ENCODE assay signal across 8 cellular contexts in the genomic region with DNA sequence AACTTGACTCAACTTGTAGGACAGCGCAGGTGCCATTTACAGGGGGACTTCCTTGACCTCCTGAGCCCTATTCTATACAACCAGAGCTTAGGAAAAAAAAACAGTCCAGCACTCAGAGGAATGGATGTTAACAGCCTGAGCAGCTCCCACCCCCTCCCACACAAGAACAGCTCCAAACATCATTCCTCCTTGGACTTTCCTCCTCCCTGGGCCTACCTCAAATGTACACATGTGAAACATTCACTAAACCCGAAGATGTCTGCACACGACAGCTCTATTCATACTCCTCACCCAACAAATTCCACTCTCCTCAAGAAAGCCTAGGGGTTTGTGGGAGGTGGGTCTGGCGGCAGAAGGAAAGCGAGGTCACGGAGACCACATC. TPM values are rescaled to one million over a fixed set of nuclear protein-coding genes. Genes with fewer than 3 reads are reported as not detected.
A peak's percentile ranks its signal among the peaks of the same experiment; 100 is the strongest.
DNase-seq lines count a peak whose midpoint lies in the region; ATAC-seq and TF ChIP-seq lines count a peak whose summit lies in the region.

No MANE protein-coding gene starts in this region.

- intact Hi-C loops in left ventricle myocardium inferior (cut with micrococcal nuclease) (no loop called here), left cardiac atrium (cut with DNase I) (no loop called here), mammary epithelial cell (cut with micrococcal nuclease) (loop anchor here (2.0 to 5.0 kb wide), 2 partner anchors 103 to 1004 kb away; no protein-coding TSS in a partner anchor), aorta (cut with DNase I) (no loop called here)

- peak overlapping the region; percentile 83 for H3K9ac ChIP-seq in mammary epithelial cell (ENCODE audit: insufficient read depth, low read length)

- 0% methylated on average over 6 of the region's 6 CpGs for WGBS in mammary epithelial cell (ENCODE audit: low coverage, missing lambda C conversion rate)
- WGBS in aorta, 2 donors: 11 to 15% methylated on average over 6 of the region's 6 CpGs

- H3K4me3 ChIP-seq in left ventricle myocardium inferior (peak overlapping the region; percentile 96), mammary epithelial cell (replicated peaks in 1 of 3; ENCODE audit: insufficient read depth in 1 of 3, low read depth in 2 of 3, low read length in 3 of 3) (peak overlapping the region; percentile 66 to 83 (median 74)), aorta (ENCODE audit: low read length in 2 of 2) (peak overlapping the region; percentile 30 to 48)

- peak overlapping the region; percentile 97 for H2AFZ ChIP-seq in mammary epithelial cell (ENCODE audit: low read depth, low read length)

- H3K27me3 Mint-ChIP-seq in mesothelial cell of epicardium (ENCODE audit: low read depth): no peaks in the 10 kb centered on the region

- no peaks in the 10 kb centered on the region for H4K20me1 ChIP-seq in mammary epithelial cell (ENCODE audit: insufficient read depth, low read length)

- in situ Hi-C loops in mammary epithelial cell (cut with MboI; ENCODE audit: low sequenced_read_pairs in 2 of 2): no loop called here

- H3K4me2 ChIP-seq in mammary epithelial cell (ENCODE audit: insufficient read depth, low read depth, low read length): peak overlapping the region; percentile 98

- H3K36me3 ChIP-seq in left ventricle myocardium inferior (peaks cover 40% of the 10 kb centered on the region), mammary epithelial cell (ENCODE audit: insufficient read depth, low read length) (peaks cover 7% of the 10 kb centered on the region), aorta (ENCODE audit: control insufficient read depth in 1 of 2, insufficient read depth in 2 of 2, low read length in 1 of 2) (no peaks in the 10 kb centered on the region)

- peak overlapping the region; percentile 93 for H3K27ac Mint-ChIP-seq in mesothelial cell of epicardium

- peak overlapping the region; percentile 81 for H3K4me3 Mint-ChIP-seq in mesothelial cell of epicardium

- dilution Hi-C loops in mammary epithelial cell (cut with HindIII; ENCODE audit: low sequenced_read_pairs): loop anchor here (5.0 kb wide), 2 partner anchors 76 to 169 kb away; no protein-coding TSS in a partner anchor

- DNase-seq in left ventricle myocardium inferior: no peak
- no peak for DNase-seq in left cardiac atrium
- DNase-seq in mammary epithelial cell: no peak
- no peak for DNase-seq in mesothelial cell of epicardium (ENCODE audit: low spot score in 2 of 2, unreplicated experiment in 2 of 2)
- DNase-seq in aorta: no peak
- no peak for DNase-seq in epidermal melanocyte (ENCODE audit: insufficient read length, low spot score)

- H3K36me3 Mint-ChIP-seq in mesothelial cell of epicardium: peaks cover 5% of the 10 kb centered on the region

- BruUV-seq in mammary epithelial cell (replicated peaks; lab: Mats Ljungman, UMichigan): TSS peak; percentile 54

- H3K9me3 ChIP-seq in left ventricle myocardium inferior (replicated peaks) (no peaks in the 10 kb centered on the region), mammary epithelial cell (replicated peaks; ENCODE audit: insufficient read depth, low read length) (no peaks in the 10 kb centered on the region), aorta (ENCODE audit: control insufficient read depth, low read length) (no peaks in the 10 kb centered on the region)

- peaks cover 38% of the 10 kb centered on the region for H3K4me1 Mint-ChIP-seq in mesothelial cell of epicardium

- CTCF ChIA-PET in mammary epithelial cell (lab: Charles Lee; ENCODE audit: low non-redundant PET): no interaction called here

- H3K27ac ChIP-seq in left ventricle myocardium inferior (replicated peaks) (peak overlapping the region; percentile 95), mammary epithelial cell (ENCODE audit: insufficient read depth, low read depth, low read length) (peak overlapping the region; percentile 70), aorta (ENCODE audit: low read depth in 1 of 2, low read length in 2 of 2) (peak overlapping the region in 1 of 2 donors; percentile 60)

- H3K27me3 ChIP-seq in left ventricle myocardium inferior (ENCODE audit: low read depth): no peaks in the 10 kb centered on the region
- H3K27me3 ChIP-seq in mammary epithelial cell (ENCODE audit: insufficient read depth, low read length): no peaks in the 10 kb centered on the region
- H3K27me3 ChIP-seq in aorta (ENCODE audit: control insufficient read depth in 1 of 2, insufficient read depth in 2 of 2, low read length in 1 of 2): no peaks in the 10 kb centered on the region

- TF ChIP-seq CTCF in left ventricle myocardium inferior (IDR thresholded peaks at IDR 0.05; ENCODE audit: borderline replicate concordance): no peak
- TF ChIP-seq CTCF in mammary epithelial cell (conservative IDR thresholded peaks at IDR 0.05 in 1 of 2, IDR thresholded peaks at IDR 0.05 in 1 of 2; ENCODE audit: extremely low read depth in 1 of 2, insufficient read depth in 1 of 2, low read depth in 1 of 2, low read length in 2 of 2): no peak
- no peak for TF ChIP-seq CTCF in mesothelial cell of epicardium (IDR thresholded peaks at IDR 0.05; ENCODE audit: unreplicated experiment)

- peaks cover 60% of the 10 kb centered on the region for H3K79me2 ChIP-seq in mammary epithelial cell (ENCODE audit: insufficient read depth, low read length)

- H3K4me1 ChIP-seq in left ventricle myocardium inferior (peaks cover 45% of the 10 kb centered on the region), mammary epithelial cell (ENCODE audit: insufficient read depth, low read length) (peaks cover 23% of the 10 kb centered on the region), aorta (ENCODE audit: control insufficient read depth in 1 of 2, insufficient read depth in 2 of 2, low read length in 2 of 2) (no peaks in the 10 kb centered on the region)

- no peak for ATAC-seq in left cardiac atrium
- ATAC-seq in aorta (ENCODE audit: low FRiP score): peak; percentile 5
- ATAC-seq in GM21515 (IDR thresholded peaks at IDR 0.05; ENCODE audit: unreplicated experiment): no peak
- ATAC-seq in HG03439 (IDR thresholded peaks at IDR 0.05; ENCODE audit: unreplicated experiment): no peak

- H3K9me3 Mint-ChIP-seq in mesothelial cell of epicardium: no peaks in the 10 kb centered on the region

RNA-seq across cellular contexts. Expression of gene ATRIP, which starts 0.5 kb away (rescaled TPM):
- total RNA-seq in left ventricle myocardium inferior (4.3 TPM), left cardiac atrium (1 to 10 TPM; 3.9 to 5.7 TPM), mammary epithelial cell (10 to 100 TPM in 1 of 2 donors, 1 to 10 TPM in 1; 7.2 to 13.2 TPM), mesothelial cell of epicardium (11.6 to 12.0 TPM (median 11.6 TPM) in 3 replicates), aorta (1 to 10 TPM; 5.0 to 6.3 TPM)
- polyA plus RNA-seq in mammary epithelial cell (11.7 TPM), aorta (1 to 10 TPM; 4.0 to 7.5 TPM)
- polyA minus RNA-seq in mammary epithelial cell: 10.1 TPM

RNA-seq across cellular contexts. Expression of gene TMA7, which starts 6.0 kb away (rescaled TPM):
- total RNA-seq in left ventricle myocardium inferior (258 TPM), left cardiac atrium (100 to 1,000 TPM; 190 to 238 TPM), mammary epithelial cell (100 to 1,000 TPM in 1 of 2 donors, 10 to 100 TPM in 1; 80.5 to 270 TPM), mesothelial cell of epicardium (183 to 192 TPM (median 186 TPM) in 3 replicates), aorta (100 to 1,000 TPM; 114 to 128 TPM)
- polyA plus RNA-seq in mammary epithelial cell (224 TPM), aorta (100 to 1,000 TPM; 302 to 686 TPM)
- 32.7 TPM for polyA minus RNA-seq in mammary epithelial cell

RNA-seq across cellular contexts. Expression of gene CCDC51, which starts 6.1 kb away (rescaled TPM):
- total RNA-seq in left ventricle myocardium inferior: 13.9 TPM
- 10 to 100 TPM in 1 of 2 donors, 1 to 10 TPM in 1; 7.0 to 10.9 TPM for total RNA-seq in left cardiac atrium
- total RNA-seq in mammary epithelial cell: 10 to 100 TPM; 25.6 to 27.3 TPM
- 46.3 TPM for polyA plus RNA-seq in mammary epithelial cell
- polyA minus RNA-seq in mammary epithelial cell: 13.6 TPM
- total RNA-seq in mesothelial cell of epicardium: 10.7 to 12.3 TPM (median 11.5 TPM) in 3 replicates
- total RNA-seq in aorta: 1 to 10 TPM; 6.4 to 6.7 TPM
- 10 to 100 TPM in 1 of 2 donors, 1 to 10 TPM in 1; 9.5 to 12.7 TPM for polyA plus RNA-seq in aorta

RNA-seq across cellular contexts. Expression of gene PLXNB1, which starts 16.1 kb away (rescaled TPM):
- total RNA-seq in left ventricle myocardium inferior: 42.6 TPM
- 10 to 100 TPM; 43.3 to 55.0 TPM for total RNA-seq in left cardiac atrium
- 100 to 1,000 TPM; 163 to 195 TPM for total RNA-seq in mammary epithelial cell
- 100 TPM for polyA plus RNA-seq in mammary epithelial cell
- polyA minus RNA-seq in mammary epithelial cell: 205 TPM
- total RNA-seq in mesothelial cell of epicardium: 203 to 214 TPM (median 211 TPM) in 3 replicates
- 100 to 1,000 TPM in 1 of 2 donors, 10 to 100 TPM in 1; 69.9 to 115 TPM for total RNA-seq in aorta
- 100 to 1,000 TPM in 1 of 2 donors, 10 to 100 TPM in 1; 26.3 to 235 TPM for polyA plus RNA-seq in aorta

RNA-seq across cellular contexts. Expression of gene SHISA5, which starts 57.9 kb away (rescaled TPM):
- total RNA-seq in left ventricle myocardium inferior (47.3 TPM), left cardiac atrium (100 to 1,000 TPM in 1 of 2 donors, 10 to 100 TPM in 1; 73.3 to 108 TPM), mammary epithelial cell (100 to 1,000 TPM in 1 of 2 donors, 10 to 100 TPM in 1; 56.0 to 124 TPM), mesothelial cell of epicardium (154 to 167 TPM (median 156 TPM) in 3 replicates), aorta (100 to 1,000 TPM; 170 to 183 TPM)
- polyA plus RNA-seq in mammary epithelial cell (114 TPM), aorta (100 to 1,000 TPM in 1 of 2 donors, 10 to 100 TPM in 1; 64.2 to 113 TPM)
- polyA minus RNA-seq in mammary epithelial cell: 136 TPM

Comparison
In these comparisons a context has a peak if more than half of its experiments do, and no peak if none do; other contexts are left out.
1. H3K4me3 ChIP-seq: peak in every context shown above with its lines; median percentile 96 in left ventricle myocardium inferior; 74 in mammary epithelial cell; 39 in aorta.